Comparison of ENCODE assay signal across 8 cellular contexts in the genomic region with DNA sequence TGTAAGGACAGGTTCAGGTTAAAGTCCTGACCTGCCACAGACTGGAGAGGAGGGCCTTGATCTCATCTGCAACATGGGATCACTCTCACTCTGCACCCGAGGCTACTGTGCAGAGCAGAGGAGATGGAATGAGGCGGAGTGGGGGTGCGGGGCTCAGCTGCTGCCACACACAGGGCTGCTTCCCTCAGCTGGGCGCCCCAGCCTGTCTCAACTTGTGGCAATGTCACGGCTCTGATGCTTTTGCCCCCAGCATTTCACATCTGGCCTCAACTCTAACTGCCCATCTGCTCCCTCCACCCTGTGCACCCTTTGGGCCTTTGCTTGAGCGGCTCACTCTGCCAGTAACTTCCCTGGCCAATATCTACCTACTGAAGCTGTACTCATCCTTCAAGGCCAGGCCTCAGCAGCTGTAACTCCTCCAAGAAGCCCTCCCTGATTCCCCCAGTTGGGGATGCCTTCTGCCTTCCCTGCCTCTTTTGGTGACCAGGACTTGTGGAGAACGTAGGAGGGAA.
A peak's percentile ranks its signal among the peaks of the same experiment; 100 is the strongest.
DNase-seq lines count a peak whose midpoint lies in the region; ATAC-seq and TF ChIP-seq lines count a peak whose summit lies in the region.

No MANE protein-coding gene starts in this region.

- H3K27ac ChIP-seq in BLaER1 (peak overlapping the region; percentile 98), dorsolateral prefrontal cortex (peak overlapping the region; percentile 76 to 99 (median 95))

- DNase-seq in NCI-H1694 treated with DMSO at 0.1 percent for 48 hours (lab: John Stamatoyannopoulos, UW) (peak; percentile 93), dorsolateral prefrontal cortex (peak in 1 of 10 donors; percentile 52), osteocyte (ENCODE audit: extremely low spot score, unreplicated experiment) (no peak), NOMO-1 (lab: John Stamatoyannopoulos, UW; ENCODE audit: unreplicated experiment in 2 of 2) (no peak), mesothelial cell of epicardium (ENCODE audit: low spot score in 2 of 2, unreplicated experiment in 2 of 2) (no peak)

- peaks cover 76% of the 10 kb centered on the region for H3K4me1 ChIP-seq in BLaER1

- no peaks in the 10 kb centered on the region for H3K9me3 ChIP-seq in BLaER1

- H3K9ac ChIP-seq in BLaER1, result peak overlapping the region; percentile 84

- H3K4me3 ChIP-seq in BLaER1 (peak overlapping the region; percentile 51; the same call in 1 of the 2 replicates), dorsolateral prefrontal cortex (no peak overlapping the region)

- H3K36me3 Mint-ChIP-seq in osteocyte (ENCODE audit: unreplicated experiment) (peaks cover 41% of the 10 kb centered on the region), mesothelial cell of epicardium (peaks cover 35% of the 10 kb centered on the region)

- H3K27me3 ChIP-seq in BLaER1, result no peaks in the 10 kb centered on the region
- no peaks in the 10 kb centered on the region for H3K27me3 ChIP-seq in dorsolateral prefrontal cortex

- H3K27me3 Mint-ChIP-seq in osteocyte (ENCODE audit: unreplicated experiment) (no peaks in the 10 kb centered on the region), mesothelial cell of epicardium (ENCODE audit: low read depth) (no peaks in the 10 kb centered on the region)

- no peak overlapping the region for H3K4me3 Mint-ChIP-seq in osteocyte (ENCODE audit: unreplicated experiment)
- H3K4me3 Mint-ChIP-seq in mesothelial cell of epicardium, result no peak overlapping the region

- ATAC-seq in HG03565 (IDR thresholded peaks at IDR 0.05; ENCODE audit: unreplicated experiment), result no peak
- ATAC-seq in GM21423 (IDR thresholded peaks at IDR 0.05; ENCODE audit: unreplicated experiment), result no peak

- TF ChIP-seq CTCF in dorsolateral prefrontal cortex (IDR thresholded peaks at IDR 0.05 in 54 of 56, conservative IDR thresholded peaks at IDR 0.05 in 2 of 56; ENCODE audit: low read depth in 1 of 56, partially characterized antibody in 56 of 56) (no peak), osteocyte (IDR thresholded peaks at IDR 0.05) (no peak), mesothelial cell of epicardium (IDR thresholded peaks at IDR 0.05; ENCODE audit: unreplicated experiment) (no peak)

- no peaks in the 10 kb centered on the region for H4K20me1 ChIP-seq in BLaER1

- peak overlapping the region; percentile 93 for H3K4me2 ChIP-seq in BLaER1

- peaks cover 63% of the 10 kb centered on the region for H3K36me3 ChIP-seq in BLaER1

- H3K27ac Mint-ChIP-seq in osteocyte (ENCODE audit: unreplicated experiment), result peak overlapping the region; percentile 97
- no peak overlapping the region for H3K27ac Mint-ChIP-seq in mesothelial cell of epicardium

- H3K4me1 Mint-ChIP-seq in osteocyte (ENCODE audit: unreplicated experiment), result peaks cover 46% of the 10 kb centered on the region
- peaks cover 11% of the 10 kb centered on the region for H3K4me1 Mint-ChIP-seq in mesothelial cell of epicardium

- H3K9me3 Mint-ChIP-seq in osteocyte (ENCODE audit: unreplicated experiment) (no peaks in the 10 kb centered on the region), mesothelial cell of epicardium (no peaks in the 10 kb centered on the region)

- intact Hi-C loops in dorsolateral prefrontal cortex (cut with DNase I), result loop anchor here (5.0 to 10.0 kb wide), 2 partner anchors 42 to 111 kb away; no protein-coding TSS in a partner anchor
